1 cellular context compared by ENCODE assay signal in genomic region chr3:15426579-15427118, GRCh38.
TF ChIP-seq lines count a peak whose summit lies in the region.

No MANE protein-coding gene starts in this region.

TF ChIP-seq in WTC11, 78 proteins besides CTCF, POLR2A, EP300 and RAD21 (continued from another document):
- TF ChIP-seq ZNF263 (CRISPR knock-in tag; IDR thresholded peaks at IDR 0.05; ENCODE audit: low read depth): no peak
- no peak for TF ChIP-seq ZBTB21 (CRISPR knock-in tag; IDR thresholded peaks at IDR 0.05; ENCODE audit: borderline replicate concordance)
- TF ChIP-seq USF1 (CRISPR knock-in tag; IDR thresholded peaks at IDR 0.05): no peak
- TF ChIP-seq IRF1 (CRISPR knock-in tag; IDR thresholded peaks at IDR 0.05): no peak
- TF ChIP-seq ESRRA (CRISPR knock-in tag; IDR thresholded peaks at IDR 0.05; ENCODE audit: borderline replicate concordance): no peak
- TF ChIP-seq FOXJ3 (CRISPR knock-in tag; IDR thresholded peaks at IDR 0.05; ENCODE audit: borderline replicate concordance): no peak
- TF ChIP-seq ZNF219 (CRISPR knock-in tag; IDR thresholded peaks at IDR 0.05; ENCODE audit: borderline replicate concordance): no peak
- TF ChIP-seq TP53 (CRISPR knock-in tag; IDR thresholded peaks at IDR 0.05): no peak
- TF ChIP-seq ZNF121 (CRISPR knock-in tag; IDR thresholded peaks at IDR 0.05): no peak
- no peak for TF ChIP-seq NFATC4 (CRISPR knock-in tag; IDR thresholded peaks at IDR 0.05)
- TF ChIP-seq SMAD4 (CRISPR knock-in tag; IDR thresholded peaks at IDR 0.05): no peak
- TF ChIP-seq MXD4 (CRISPR knock-in tag; IDR thresholded peaks at IDR 0.05; ENCODE audit: borderline replicate concordance): no peak
- TF ChIP-seq CREB1 (CRISPR knock-in tag; IDR thresholded peaks at IDR 0.05): no peak
